1 cellular context compared by ENCODE assay signal in the genomic region with DNA sequence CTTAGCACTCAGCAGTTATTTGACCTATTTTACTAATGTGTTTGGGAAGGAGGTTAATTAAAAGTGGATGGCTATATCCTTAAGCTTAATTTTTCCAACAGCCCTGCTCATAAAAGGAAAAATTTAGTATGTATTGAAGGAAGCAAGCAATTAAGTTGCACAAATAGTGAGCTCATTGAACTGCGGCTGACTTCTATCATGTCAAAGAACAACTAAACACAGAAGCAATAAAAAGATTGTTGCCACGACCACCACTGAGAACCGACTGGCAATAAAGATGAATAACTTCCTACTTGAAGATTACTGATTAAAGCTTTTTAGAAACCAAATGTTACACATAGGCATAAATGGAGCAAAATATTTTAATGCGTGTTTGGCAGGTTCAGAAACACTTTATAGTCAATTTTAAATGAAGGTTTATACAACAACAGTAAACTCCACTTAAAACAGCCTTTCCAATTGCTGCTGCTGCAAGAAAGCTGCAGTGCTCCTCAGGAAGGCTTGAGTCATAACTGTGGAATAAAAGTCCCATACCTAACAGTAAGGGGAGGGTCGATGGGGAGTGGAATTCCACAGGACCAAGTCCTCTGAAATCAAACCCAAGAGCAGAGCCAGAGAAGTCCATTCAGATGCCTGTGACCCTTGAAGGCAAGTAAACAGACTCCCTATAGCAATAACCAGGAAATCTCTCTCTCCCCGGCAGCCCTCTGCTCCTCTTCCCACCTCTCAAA.
TF ChIP-seq lines count a peak whose summit lies in the region.

No MANE protein-coding gene starts in this region.

TF ChIP-seq in IMR-90, 13 proteins besides CTCF, POLR2A, EP300 and RAD21 (continued from another document):
- TF ChIP-seq ELK1 (IDR thresholded peaks at IDR 0.05; ENCODE audit: borderline replicate concordance, low read depth, low read length): no peak
- no peak for TF ChIP-seq CHD1 (IDR thresholded peaks at IDR 0.05; ENCODE audit: low read depth, low read length)
- TF ChIP-seq NFE2L2 (IDR thresholded peaks at IDR 0.05; ENCODE audit: low read depth, low read length): no peak
- TF ChIP-seq MXI1 (IDR thresholded peaks at IDR 0.05; ENCODE audit: borderline replicate concordance, low read depth, low read length): no peak
- TF ChIP-seq RFX5 (IDR thresholded peaks at IDR 0.05; ENCODE audit: low read depth, low read length): no peak
- no peak for TF ChIP-seq CEBPB (IDR thresholded peaks at IDR 0.05; ENCODE audit: low read depth, low read length)
- TF ChIP-seq, protein P1, sequence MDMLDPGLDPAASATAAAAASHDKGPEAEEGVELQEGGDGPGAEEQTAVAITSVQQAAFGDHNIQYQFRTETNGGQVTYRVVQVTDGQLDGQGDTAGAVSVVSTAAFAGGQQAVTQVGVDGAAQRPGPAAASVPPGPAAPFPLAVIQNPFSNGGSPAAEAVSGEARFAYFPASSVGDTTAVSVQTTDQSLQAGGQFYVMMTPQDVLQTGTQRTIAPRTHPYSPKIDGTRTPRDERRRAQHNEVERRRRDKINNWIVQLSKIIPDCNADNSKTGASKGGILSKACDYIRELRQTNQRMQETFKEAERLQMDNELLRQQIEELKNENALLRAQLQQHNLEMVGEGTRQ (IDR thresholded peaks at IDR 0.05; ENCODE audit: low read depth, low read length): no peak
- no peak for TF ChIP-seq MAZ (IDR thresholded peaks at IDR 0.05; ENCODE audit: borderline replicate concordance, low read depth, low read length)
- TF ChIP-seq BHLHE40 (IDR thresholded peaks at IDR 0.05; ENCODE audit: low read depth, low read length): no peak
TF ChIP-seq in IMR-90: peak in this region for 0.
